ENCODE assay signal across 8 cellular contexts in the genomic region with DNA sequence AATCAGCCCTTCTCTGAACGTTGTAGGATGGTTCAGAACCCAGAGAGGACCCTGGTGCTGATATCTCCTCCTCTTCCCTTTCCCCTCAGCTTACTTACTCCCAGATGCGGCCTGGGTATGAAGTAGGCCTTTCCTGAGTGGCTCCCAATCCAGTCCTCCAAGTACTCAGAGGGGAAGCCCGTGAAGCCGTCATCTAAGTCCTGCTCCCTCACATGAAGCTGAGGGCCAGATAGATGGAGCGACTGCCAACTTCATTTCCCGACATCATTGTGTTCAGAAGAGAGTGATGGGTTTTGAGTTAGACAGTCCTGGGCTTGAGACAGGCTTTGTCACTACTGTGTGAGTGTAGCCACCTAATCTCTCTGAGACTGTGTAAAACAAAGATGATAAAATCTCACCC. TPM values are rescaled to one million over a fixed set of nuclear protein-coding genes. Genes with fewer than 3 reads are reported as not detected.
DNase-seq lines count a peak whose midpoint lies in the region; ATAC-seq and TF ChIP-seq lines count a peak whose summit lies in the region.

No MANE protein-coding gene starts in this region.

- H3K9me3 ChIP-seq in muscle layer of duodenum (ENCODE audit: control insufficient read depth in 1 of 2, low read length in 2 of 2) (no peaks in the 10 kb centered on the region), aorta (ENCODE audit: control insufficient read depth, low read length) (no peaks in the 10 kb centered on the region)

- WGBS in aorta, 2 donors, result 34 to 42% methylated on average over 6 of the region's 6 CpGs

- intact Hi-C loops in aorta (cut with DNase I), result loop anchor here in 1 of 2 donors (2.0 to 10.0 kb wide), 3 partner anchors 63 to 421 kb away; no protein-coding TSS in a partner anchor

- H3K4me1 Mint-ChIP-seq in brain, result peaks cover 65% of the 10 kb centered on the region

- H3K27ac Mint-ChIP-seq in brain, result peak overlapping the region in 4 of 5 experiments; percentile 26 to 92 (median 70)

- H3K9me3 Mint-ChIP-seq in brain, result peaks cover 0 to 2% (median 0%) of the 10 kb centered on the region in 5 experiments

- H3K27me3 ChIP-seq in muscle layer of duodenum (ENCODE audit: low read depth, low read length) (no peaks in the 10 kb centered on the region), aorta (ENCODE audit: control insufficient read depth in 1 of 2, insufficient read depth in 2 of 2, low read length in 1 of 2) (no peaks in the 10 kb centered on the region)

- no peaks in the 10 kb centered on the region for H3K36me3 Mint-ChIP-seq in brain

- H3K4me3 Mint-ChIP-seq in brain, result peak overlapping the region; percentile 45 to 75 (median 69)

- H3K36me3 ChIP-seq in muscle layer of duodenum (ENCODE audit: control insufficient read depth in 1 of 2, insufficient read depth in 2 of 2, low read length in 2 of 2) (no peaks in the 10 kb centered on the region), aorta (ENCODE audit: control insufficient read depth in 1 of 2, insufficient read depth in 2 of 2, low read length in 1 of 2) (no peaks in the 10 kb centered on the region)

- ATAC-seq in aorta (ENCODE audit: low FRiP score), result no peak

- peak; percentile 19 for DNase-seq in stimulated activated CD4-positive, alpha-beta T cell treated with anti-CD3 and anti-CD28 coated beads, Interleukin-15, amount 100 ng/mL, for 24 hours
- no peak for DNase-seq in stimulated activated CD4-positive, alpha-beta T cell treated with anti-CD3 and anti-CD28 coated beads, Interleukin-2, amount 100 ng/mL, for 48 hours
- DNase-seq in aorta (no peak), amygdala (lab: John Stamatoyannopoulos, UW) (no peak), COLO668 (lab: John Stamatoyannopoulos, UW; ENCODE audit: unreplicated experiment) (no peak), germinal center (ENCODE audit: low spot score) (no peak)

- H3K4me1 ChIP-seq in muscle layer of duodenum (ENCODE audit: control insufficient read depth in 1 of 2, insufficient read depth in 2 of 2, low read length in 2 of 2) (peaks cover 14 to 30% of the 10 kb centered on the region in 2 donors), aorta (ENCODE audit: control insufficient read depth in 1 of 2, insufficient read depth in 2 of 2, low read length in 2 of 2) (peaks cover 3 to 6% of the 10 kb centered on the region in 2 donors)

- no peaks in the 10 kb centered on the region for H3K27me3 Mint-ChIP-seq in brain

- H3K27ac ChIP-seq in muscle layer of duodenum (ENCODE audit: low read length) (peak overlapping the region; percentile 82), aorta (ENCODE audit: low read depth in 1 of 2, low read length in 2 of 2) (peak overlapping the region; percentile 11 to 61)

- TF ChIP-seq CTCF in brain (conservative IDR thresholded peaks at IDR 0.05), result no peak

- H3K4me3 ChIP-seq in muscle layer of duodenum (ENCODE audit: low read depth in 1 of 2, low read length in 2 of 2), result peak overlapping the region; percentile 75 to 76
- H3K4me3 ChIP-seq in aorta (ENCODE audit: low read length in 2 of 2), result no peak overlapping the region

RNA-seq across cellular contexts. Expression of gene APOLD1, which starts 2.7 kb away (rescaled TPM):
- polyA plus RNA-seq in brain (ENCODE audit: insufficient read depth, low read depth, low replicate concordance) (23.9 TPM), aorta (under 1 TPM; 0.67 to 0.75 TPM)
- 10 to 100 TPM; 20.2 to 94.0 TPM for total RNA-seq in aorta

RNA-seq across cellular contexts. Expression of gene DDX47, which starts 25.0 kb away (rescaled TPM):
- polyA plus RNA-seq in brain (ENCODE audit: insufficient read depth, low read depth, low replicate concordance) (34.6 TPM), aorta (10 to 100 TPM; 23.8 to 40.6 TPM)
- 10 to 100 TPM; 42.8 to 46.0 TPM for total RNA-seq in aorta

Comparison
In these comparisons a context has a peak if more than half of its experiments do, and no peak if none do; other contexts are left out.
1. H3K4me3 ChIP-seq: peak in muscle layer of duodenum (2 of 2); none in aorta (0 of 2).
2. RNA of gene APOLD1, which starts 2.7 kb away (polyA plus RNA-seq): 23.9 TPM in brain (single experiment); 0.67 to 0.75 TPM in aorta; every median in the first group is over 10 times any median in the second.